In the genomic region with DNA sequence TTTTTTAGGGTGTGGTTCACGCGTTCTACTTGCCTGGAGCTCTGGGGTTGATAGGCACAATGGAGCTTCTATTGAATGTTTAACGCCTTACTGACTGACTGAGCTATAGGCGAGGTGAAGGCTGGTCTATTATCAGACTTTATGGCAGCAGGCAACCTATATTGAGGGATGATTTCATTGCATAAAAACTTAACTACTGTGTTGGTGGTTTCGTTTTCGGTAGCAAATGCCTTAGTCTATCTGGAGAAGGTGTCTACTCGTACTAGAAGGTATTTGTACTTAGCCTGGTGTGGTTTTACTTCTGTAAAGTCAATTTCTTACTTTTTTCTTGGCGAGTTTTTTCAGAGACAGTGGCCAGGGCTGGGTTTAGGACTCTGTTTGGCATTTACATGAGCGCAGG, we compare ENCODE assay signal across 7 cellular contexts.
DNase-seq lines count a peak whose midpoint lies in the region; ATAC-seq and TF ChIP-seq lines count a peak whose summit lies in the region.
"Not testable (repeated sequence)": the region's sequence is repeated elsewhere in the genome, so short reads cannot be mapped to it uniquely, and the experiment has no call there.

No MANE protein-coding gene starts in this region.

- H3K36me3 ChIP-seq in mammary epithelial cell (ENCODE audit: insufficient read depth, low read length); heart left ventricle; mesodermal cell (ENCODE audit: control insufficient read depth, insufficient read depth, low read length); smooth muscle cell (ENCODE audit: low read depth): not testable (repeated sequence)

- not testable (repeated sequence) for BruUV-seq in mammary epithelial cell (replicated peaks; lab: Mats Ljungman, UMichigan)

- in situ Hi-C loops in mammary epithelial cell (cut with MboI; ENCODE audit: low sequenced_read_pairs in 2 of 2), result not testable (repeated sequence)

- intact Hi-C loops in mammary epithelial cell (cut with micrococcal nuclease); heart left ventricle (cut with DNase I): not testable (repeated sequence)

- H3K4me1 Mint-ChIP-seq in HFFc6 (ENCODE audit: low read depth), result not testable (repeated sequence)
- H3K4me1 Mint-ChIP-seq in nephron progenitor cell, result peaks cover 63% of the 10 kb centered on the region

- H3F3A ChIP-seq in smooth muscle cell (ENCODE audit: low read depth), result not testable (repeated sequence)

- H3K27me3 Mint-ChIP-seq in HFFc6 (ENCODE audit: insufficient read depth); nephron progenitor cell (ENCODE audit: low read depth, poor library complexity): not testable (repeated sequence)

- not testable (repeated sequence) for H3K36me3 Mint-ChIP-seq in HFFc6 (ENCODE audit: low read depth); nephron progenitor cell (ENCODE audit: low read depth)

- not testable (repeated sequence) for TF ChIP-seq CTCF in HFFc6 (IDR thresholded peaks at IDR 0.05); mammary epithelial cell (conservative IDR thresholded peaks at IDR 0.05 in 1 of 2, IDR thresholded peaks at IDR 0.05 in 1 of 2; ENCODE audit: extremely low read depth in 1 of 2, insufficient read depth in 1 of 2, low read depth in 1 of 2, low read length in 2 of 2); heart left ventricle (IDR thresholded peaks at IDR 0.05); nephron progenitor cell (IDR thresholded peaks at IDR 0.05); smooth muscle cell (IDR thresholded peaks at IDR 0.05; ENCODE audit: borderline replicate concordance, insufficient read depth, poor library complexity, severe bottlenecking)

- not testable (repeated sequence) for H3K4me1 ChIP-seq in mammary epithelial cell (ENCODE audit: insufficient read depth, low read length); heart left ventricle
- H3K4me1 ChIP-seq in mesodermal cell (ENCODE audit: control insufficient read depth, insufficient read depth, low read length, poor library complexity, severe bottlenecking), result peaks cover 24% of the 10 kb centered on the region
- H3K4me1 ChIP-seq in smooth muscle cell (ENCODE audit: low read depth), result peaks cover 15% of the 10 kb centered on the region

- H3K9me3 Mint-ChIP-seq in HFFc6, nephron progenitor cell: not testable (repeated sequence)

- H3K9ac ChIP-seq in mammary epithelial cell (ENCODE audit: insufficient read depth, low read length), result not testable (repeated sequence)
- H3K9ac ChIP-seq in smooth muscle cell (ENCODE audit: low read depth), result peak overlapping the region; percentile 51

- not testable (repeated sequence) for H3K27ac ChIP-seq in mammary epithelial cell (ENCODE audit: insufficient read depth, low read depth, low read length)
- H3K27ac ChIP-seq in heart left ventricle (peak overlapping the region in 1 of 12 donors; percentile 48), mesodermal cell (ENCODE audit: low read depth, low read length, severe bottlenecking) (peak overlapping the region; percentile 95), smooth muscle cell (ENCODE audit: low read depth) (peak overlapping the region; percentile 38)

- not testable (repeated sequence) for H3K27me3 ChIP-seq in mammary epithelial cell (ENCODE audit: insufficient read depth, low read length); heart left ventricle; smooth muscle cell (ENCODE audit: low read depth)

- H3K27ac Mint-ChIP-seq in HFFc6, result not testable (repeated sequence)
- H3K27ac Mint-ChIP-seq in nephron progenitor cell, result peak overlapping the region; percentile 99

- not testable (repeated sequence) for H3K79me2 ChIP-seq in mammary epithelial cell (ENCODE audit: insufficient read depth, low read length); smooth muscle cell (ENCODE audit: low read depth)

- not testable (repeated sequence) for ATAC-seq in heart left ventricle

- not testable (repeated sequence) for H4K20me1 ChIP-seq in mammary epithelial cell (ENCODE audit: insufficient read depth, low read length); smooth muscle cell (ENCODE audit: low read depth)

- H3K4me3 Mint-ChIP-seq in HFFc6, result peak overlapping the region; percentile 81; the same call in 1 of the 2 replicates
- peak overlapping the region; percentile 70 for H3K4me3 Mint-ChIP-seq in nephron progenitor cell

- 24% methylated on average over 9 of the region's 9 CpGs for WGBS in mammary epithelial cell (ENCODE audit: low coverage, missing lambda C conversion rate)
- WGBS in heart left ventricle, 4 donors, result 48 to 57% (median 53%) methylated on average over 9 of the region's 9 CpGs
- WGBS in mesodermal cell (ENCODE audit: insufficient coverage in 2 of 2), 2 experiments, result 90 to 91% methylated on average over 4 to 7 of the region's 9 CpGs
- 65% methylated on average over 9 of the region's 9 CpGs for WGBS in smooth muscle cell (ENCODE audit: low lambda C conversion rate)

- TF ChIP-seq POLR2A in heart left ventricle (IDR thresholded peaks at IDR 0.05), result not testable (repeated sequence)

- not testable (repeated sequence) for H3K9me3 ChIP-seq in mammary epithelial cell (replicated peaks; ENCODE audit: insufficient read depth, low read length); heart left ventricle; mesodermal cell (ENCODE audit: control insufficient read depth, low read length); smooth muscle cell (replicated peaks; ENCODE audit: low read depth)

- not testable (repeated sequence) for H3K4me3 ChIP-seq in mammary epithelial cell (replicated peaks in 1 of 3; ENCODE audit: insufficient read depth in 1 of 3, low read depth in 2 of 3, low read length in 3 of 3); mesodermal cell (ENCODE audit: extremely low read depth, insufficient read depth, low read length, poor library complexity, severe bottlenecking)
- H3K4me3 ChIP-seq in heart left ventricle (peak overlapping the region in 9 of 12 donors; percentile 28 to 57 (median 45)), smooth muscle cell (peak overlapping the region; percentile 44)

- CTCF ChIA-PET in mammary epithelial cell (lab: Charles Lee; ENCODE audit: low non-redundant PET), result not testable (repeated sequence)

- DNase-seq in HFFc6; mammary epithelial cell; heart left ventricle; nephron progenitor cell; smooth muscle cell (lab: John Stamatoyannopoulos, UW; ENCODE audit: unreplicated experiment): not testable (repeated sequence)
- peak; percentile 26 for DNase-seq in RPMI7951 (ENCODE audit: low read depth)

- dilution Hi-C loops in mammary epithelial cell (cut with HindIII; ENCODE audit: low sequenced_read_pairs), result not testable (repeated sequence)

- H2AFZ ChIP-seq in mammary epithelial cell (ENCODE audit: low read depth, low read length) (peak overlapping the region; percentile 27), smooth muscle cell (ENCODE audit: low read depth) (peak overlapping the region; percentile 36)

- H3K4me2 ChIP-seq in mammary epithelial cell (ENCODE audit: insufficient read depth, low read depth, low read length), result peak overlapping the region; percentile 26
- H3K4me2 ChIP-seq in smooth muscle cell, result peak overlapping the region; percentile 79
